12 cellular contexts compared by ENCODE assay signal in the genomic region with DNA sequence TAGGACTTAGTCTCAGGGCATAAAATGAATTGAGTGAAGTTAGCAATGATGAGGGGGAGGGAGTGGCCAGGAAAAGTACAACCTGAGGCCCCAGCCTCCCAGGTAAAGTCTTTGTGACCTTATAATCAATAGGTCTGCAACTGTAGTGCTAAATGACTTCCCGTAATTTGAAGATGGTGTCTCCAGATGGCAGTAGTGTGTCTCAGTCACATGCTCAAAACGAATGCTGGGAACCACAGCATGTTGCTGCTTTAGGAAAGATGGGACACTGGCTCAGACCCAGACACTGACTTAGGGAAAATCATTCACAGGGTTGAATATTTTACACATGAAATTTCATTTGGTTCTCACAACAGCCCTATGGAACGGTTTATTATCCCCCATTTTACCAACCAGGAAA. TPM values are rescaled to one million over a fixed set of nuclear protein-coding genes. Genes with fewer than 3 reads are reported as not detected.
DNase-seq lines count a peak whose midpoint lies in the region; ATAC-seq and TF ChIP-seq lines count a peak whose summit lies in the region.
"Had no signal": no experiment of that assay in that cellular context is flagged by ENCODE, and none has a peak within 500 bp of the region (broad histone marks: within the 10 kb centered on the region; RNA-seq: fewer than 3 reads in every experiment).

No MANE protein-coding gene starts in this region.

- H3K9me3 Mint-ChIP-seq in HFFc6: no peaks in the 10 kb centered on the region
- H3K9me3 Mint-ChIP-seq in activated CD4-positive, alpha-beta T cell treated with anti-CD3 and anti-CD28 coated beads, Interleukin-2, amount 10 ng/mL, durations not matched to agents 7 days and 5 days: no peaks in the 10 kb centered on the region
- H3K9me3 Mint-ChIP-seq: activated naive CD8-positive, alpha-beta T cell treated with anti-CD3 and anti-CD28 coated beads, Interleukin-2, amount 50 U/mL, for 24 hours; stimulated activated naive CD8-positive, alpha-beta T cell treated with anti-CD3 and anti-CD28 coated beads, Interleukin-15, Interleukin-2, amounts not matched to agents 100 ng/mL and 50 ng/mL, for 24 hours had no signal

- POLR2A ChIA-PET in activated CD4-positive, alpha-beta T cell treated with anti-CD3 and anti-CD28 coated beads, Interleukin-2, amount 10 ng/mL, durations not matched to agents 7 days and 5 days (lab: Charles Lee): no interaction called here

- H3K4me1 Mint-ChIP-seq in HFFc6 (ENCODE audit: low read depth): peaks cover 55% of the 10 kb centered on the region
- H3K4me1 Mint-ChIP-seq in activated CD4-positive, alpha-beta T cell treated with anti-CD3 and anti-CD28 coated beads, Interleukin-2, amount 10 ng/mL, durations not matched to agents 7 days and 5 days: no peaks in the 10 kb centered on the region
- H3K4me1 Mint-ChIP-seq: activated naive CD8-positive, alpha-beta T cell treated with anti-CD3 and anti-CD28 coated beads, Interleukin-2, amount 50 U/mL, for 24 hours had no signal

- no peaks in the 10 kb centered on the region for H4K20me1 ChIP-seq in hepatocyte (ENCODE audit: insufficient read depth, poor library complexity, severe bottlenecking)

- H3K27me3 ChIP-seq in hepatocyte: no peaks in the 10 kb centered on the region

- H3K9me3 ChIP-seq in hepatocyte (ENCODE audit: low read depth): no peaks in the 10 kb centered on the region

- ATAC-seq in GM21723 (IDR thresholded peaks at IDR 0.05; ENCODE audit: unreplicated experiment): no peak
- no peak for ATAC-seq in stimulated activated naive CD8-positive, alpha-beta T cell treated with anti-CD3 and anti-CD28 coated beads, Interleukin-15, Interleukin-2, amounts not matched to agents 100 U/mL and 50 U/mL, for 24 hours
- ATAC-seq: activated naive CD8-positive, alpha-beta T cell treated with anti-CD3 and anti-CD28 coated beads, Interleukin-2, amount 50 U/mL, for 24 hours had no signal

- peaks cover 8% of the 10 kb centered on the region for H3K36me3 Mint-ChIP-seq in HFFc6 (ENCODE audit: low read depth)
- no peaks in the 10 kb centered on the region for H3K36me3 Mint-ChIP-seq in activated CD4-positive, alpha-beta T cell treated with anti-CD3 and anti-CD28 coated beads, Interleukin-2, amount 10 ng/mL, durations not matched to agents 7 days and 5 days (ENCODE audit: low read depth)

- H3K36me3 ChIP-seq in hepatocyte (replicated peaks; ENCODE audit: insufficient read depth, low read depth): no peaks in the 10 kb centered on the region

- H3K27ac Mint-ChIP-seq in HFFc6: no peak overlapping the region
- no peak overlapping the region for H3K27ac Mint-ChIP-seq in activated CD4-positive, alpha-beta T cell treated with anti-CD3 and anti-CD28 coated beads, Interleukin-2, amount 10 ng/mL, durations not matched to agents 7 days and 5 days
- H3K27ac Mint-ChIP-seq: activated naive CD8-positive, alpha-beta T cell treated with anti-CD3 and anti-CD28 coated beads, Interleukin-2, amount 50 U/mL, for 24 hours; stimulated activated naive CD8-positive, alpha-beta T cell treated with anti-CD3 and anti-CD28 coated beads, Interleukin-15, Interleukin-2, amounts not matched to agents 100 ng/mL and 50 ng/mL, for 24 hours had no signal

- TF ChIP-seq CTCF in HFFc6 (IDR thresholded peaks at IDR 0.05) (peak; percentile 35; the same call in 1 of the 2 replicates), hepatocyte (IDR thresholded peaks at IDR 0.05; ENCODE audit: poor library complexity) (peak; percentile 15)

- no peak overlapping the region for H2AFZ ChIP-seq in hepatocyte

- no peaks in the 10 kb centered on the region for H3K79me2 ChIP-seq in hepatocyte

- H3K27ac ChIP-seq in hepatocyte: no peak overlapping the region

- CTCF ChIA-PET in activated CD4-positive, alpha-beta T cell treated with anti-CD3 and anti-CD28 coated beads, Interleukin-2, amount 10 ng/mL, durations not matched to agents 7 days and 5 days (lab: Charles Lee): no interaction called here

- no peak overlapping the region for H3K4me2 ChIP-seq in hepatocyte

- WGBS in hepatocyte (ENCODE audit: low lambda C conversion rate, missing lambda C conversion rate): 42% methylated on average over 3 of the region's 3 CpGs

- no peak overlapping the region for H3K4me3 ChIP-seq in hepatocyte

- DNase-seq in AG20443 (ENCODE audit: low spot score): peak; percentile 22
- DNase-seq in HFFc6: peak; percentile 33
- peak; percentile 62 for DNase-seq in RKO (ENCODE audit: low spot score)
- peak; percentile 23 for DNase-seq in hepatocyte (ENCODE audit: low spot score)
- no peak for DNase-seq in hepatic stellate cell (ENCODE audit: low spot score)
- no peak for DNase-seq in activated CD4-positive, alpha-beta T cell treated with anti-CD3 and anti-CD28 coated beads, Interleukin-2, amount 10 ng/mL, durations not matched to agents 7 days and 5 days
- DNase-seq in stimulated activated naive CD8-positive, alpha-beta T cell treated with anti-CD3 and anti-CD28 coated beads, Interleukin-15, Interleukin-2, amounts not matched to agents 100 U/mL and 50 U/mL, for 24 hours: no peak
- DNase-seq: activated naive CD8-positive, alpha-beta T cell treated with anti-CD3 and anti-CD28 coated beads, Interleukin-2, amount 50 U/mL, for 24 hours; GOT3; retina had no signal

- H3K9me2 ChIP-seq in hepatocyte (replicated peaks; ENCODE audit: insufficient read depth): no peaks in the 10 kb centered on the region

- H3K4me3 Mint-ChIP-seq in HFFc6: no peak overlapping the region
- no peak overlapping the region for H3K4me3 Mint-ChIP-seq in activated CD4-positive, alpha-beta T cell treated with anti-CD3 and anti-CD28 coated beads, Interleukin-2, amount 10 ng/mL, durations not matched to agents 7 days and 5 days
- H3K4me3 Mint-ChIP-seq: activated naive CD8-positive, alpha-beta T cell treated with anti-CD3 and anti-CD28 coated beads, Interleukin-2, amount 50 U/mL, for 24 hours; stimulated activated naive CD8-positive, alpha-beta T cell treated with anti-CD3 and anti-CD28 coated beads, Interleukin-15, Interleukin-2, amounts not matched to agents 100 ng/mL and 50 ng/mL, for 24 hours had no signal

- peaks cover 11% of the 10 kb centered on the region for H3K4me1 ChIP-seq in hepatocyte (ENCODE audit: insufficient read depth)

- H3K27me3 Mint-ChIP-seq in HFFc6 (ENCODE audit: insufficient read depth): no peaks in the 10 kb centered on the region; the same call in 1 of the 2 replicates
- peaks cover 3% of the 10 kb centered on the region for H3K27me3 Mint-ChIP-seq in activated CD4-positive, alpha-beta T cell treated with anti-CD3 and anti-CD28 coated beads, Interleukin-2, amount 10 ng/mL, durations not matched to agents 7 days and 5 days

RNA-seq across cellular contexts. Expression of gene SRPX2, which starts 10.3 kb away (rescaled TPM):
- 10 to 100 TPM; 16.8 to 32.0 (median 23.7) TPM for total RNA-seq in HFFc6 (2021; fragmentation: NEBNext Ultra II Directional; extraction: Animal tissue kit (Norgen Biotek cat#: 25700))
- total RNA-seq in hepatocyte: 19.1 and 24.9 TPM in 2 replicates
- 22.9 and 32.2 TPM in 2 replicates for polyA plus RNA-seq in hepatocyte
- total RNA-seq in activated CD4-positive, alpha-beta T cell treated with anti-CD3 and anti-CD28 coated beads, Interleukin-2, amount 10 ng/mL, durations not matched to agents 7 days and 5 days: not detected

RNA-seq across cellular contexts. Expression of gene TSPAN6, which starts 17.6 kb away (rescaled TPM):
- total RNA-seq in HFFc6 (2021; fragmentation: NEBNext Ultra II Directional; extraction: Animal tissue kit (Norgen Biotek cat#: 25700)): 10 to 100 TPM; 14.5 to 20.7 (median 18.3) TPM
- total RNA-seq in hepatocyte: 134 and 146 TPM in 2 replicates
- polyA plus RNA-seq in hepatocyte: 98.3 and 131 TPM in 2 replicates
- total RNA-seq in activated CD4-positive, alpha-beta T cell treated with anti-CD3 and anti-CD28 coated beads, Interleukin-2, amount 10 ng/mL, durations not matched to agents 7 days and 5 days: not detected

Comparison
In these comparisons a context has a peak if more than half of its experiments do, and no peak if none do; other contexts are left out.
1. DNase-seq: peak in AG20443 (single experiment), HFFc6 (single experiment), RKO (single experiment) and hepatocyte (single experiment); none in hepatic stellate cell (single experiment), activated CD4-positive, alpha-beta T cell treated with anti-CD3 and anti-CD28 coated beads, Interleukin-2, amount 10 ng/mL, durations not matched to agents 7 days and 5 days (single experiment) and stimulated activated naive CD8-positive, alpha-beta T cell treated with anti-CD3 and anti-CD28 coated beads, Interleukin-15, Interleukin-2, amounts not matched to agents 100 U/mL and 50 U/mL, for 24 hours (single experiment).
2. RNA of gene SRPX2, which starts 10.3 kb away (total RNA-seq): 19.1 to 24.9 TPM in hepatocyte and 16.8 to 32.0 TPM in HFFc6; not detected in activated CD4-positive, alpha-beta T cell treated with anti-CD3 and anti-CD28 coated beads, Interleukin-2, amount 10 ng/mL, durations not matched to agents 7 days and 5 days; every median in the first group is over 10 times any median in the second.
3. RNA of gene TSPAN6, which starts 17.6 kb away (total RNA-seq): 134 to 146 TPM in hepatocyte and 14.5 to 20.7 TPM in HFFc6; not detected in activated CD4-positive, alpha-beta T cell treated with anti-CD3 and anti-CD28 coated beads, Interleukin-2, amount 10 ng/mL, durations not matched to agents 7 days and 5 days; every median in the first group is over 10 times any median in the second.